In the genomic region with DNA sequence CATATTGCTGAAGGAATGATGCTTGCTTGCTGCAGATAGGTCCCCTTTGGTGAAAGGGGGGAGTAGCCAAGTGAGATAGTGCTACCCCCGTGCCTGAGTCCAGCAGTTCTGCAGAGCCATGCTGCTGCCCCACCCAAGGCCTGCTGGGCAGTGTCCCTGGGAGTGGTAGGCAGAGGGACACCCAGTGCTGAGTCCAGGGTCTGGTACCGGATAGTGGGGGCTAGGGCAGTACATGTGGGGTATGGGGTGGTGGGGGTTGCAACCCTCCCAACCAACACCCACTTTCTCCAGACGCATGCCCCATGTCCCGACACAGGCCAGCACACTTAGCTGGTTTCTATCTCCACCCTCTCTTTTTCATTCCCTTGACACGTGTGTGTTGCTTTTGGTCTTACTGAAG, we compare ENCODE assay signal across 26 cellular contexts.
"Had no signal": no experiment of that assay in that cellular context is flagged by ENCODE, and none has a peak within 500 bp of the region (broad histone marks: within the 10 kb centered on the region; RNA-seq: fewer than 3 reads in every experiment).

No MANE protein-coding gene starts in this region.

- H3K4me3 ChIP-seq: body of pancreas, esophagus squamous epithelium, psoas muscle, smooth muscle cell, testis, vagina had no signal

- H3K9ac ChIP-seq: parathyroid adenoma had no signal

- DNase-seq: activated CD4-positive, alpha-beta T cell treated with anti-CD3 and anti-CD28 coated beads for 4 hours; activated CD4-positive, alpha-beta T cell treated with anti-CD3 and anti-CD28 coated beads, Interleukin-2, amount 50 U/mL, for 4 hours; activated CD8-positive, alpha-beta memory T cell treated with anti-CD3 and anti-CD28 coated beads, Interleukin-2, amount 50 U/mL, for 4 hours; activated T-cell treated with anti-CD3 and anti-CD28 coated beads, Interleukin-2, amount 50 U/mL, for 4 hours; anterior cingulate cortex; body of pancreas; effector CD8-positive, alpha-beta T cell; esophagus squamous epithelium; foreskin melanocyte; left cardiac atrium; mammary epithelial cell; occipital lobe; psoas muscle; stimulated activated CD4-positive, alpha-beta T cell treated with anti-CD3 and anti-CD28 coated beads, Interleukin-15, amount 100 ng/mL, for 24 hours; stimulated activated CD4-positive, alpha-beta T cell treated with anti-CD3 and anti-CD28 coated beads, Interleukin-2, amount 100 ng/mL, for 24 hours; stimulated activated naive B cell treated with anti-CD40 and anti-IgM and Interleukin-4, amounts not matched to agents 10 μg/mL and 1 μg/mL and 100 μg/mL, for 72 hours; T-cell; testis; trophoblast cell had no signal

- H3K9me3 ChIP-seq: body of pancreas, esophagus squamous epithelium, psoas muscle, testis, vagina had no signal

- H3K9me3 Mint-ChIP-seq: activated T-cell treated with anti-CD3 and anti-CD28 coated beads, Interleukin-2, amount 50 U/mL, for 4 hours; activated T-helper 17 cell treated with anti-CD3 and anti-CD28 coated beads, Interleukin-2, amount 50 U/mL, for 72 hours; stimulated activated naive B cell treated with anti-CD40 and anti-IgM and Interleukin-4, amounts not matched to agents 10 μg/mL and 1 μg/mL and 100 μg/mL, for 72 hours; T-cell; T-helper 2 cell treated with Interferon-gamma antibody and Interleukin-4, amounts not matched to agents 5 μg/mL and 100 μg/mL, for 36 hours had no signal

- H3K4me3 Mint-ChIP-seq: activated T-cell treated with anti-CD3 and anti-CD28 coated beads, Interleukin-2, amount 50 U/mL, for 4 hours; activated T-helper 17 cell treated with anti-CD3 and anti-CD28 coated beads, Interleukin-2, amount 50 U/mL, for 72 hours; stimulated activated naive B cell treated with anti-CD40 and anti-IgM and Interleukin-4, amounts not matched to agents 10 μg/mL and 1 μg/mL and 100 μg/mL, for 72 hours; T-cell; T-helper 2 cell treated with Interferon-gamma antibody and Interleukin-4, amounts not matched to agents 5 μg/mL and 100 μg/mL, for 36 hours had no signal

- H3K4me2 ChIP-seq: smooth muscle cell had no signal

- H3K4me1 ChIP-seq: body of pancreas, esophagus squamous epithelium, parathyroid adenoma, psoas muscle, testis, vagina had no signal

- H2AFZ ChIP-seq: parathyroid adenoma had no signal

- H3K27ac ChIP-seq: body of pancreas, epithelial cell of prostate, esophagus squamous epithelium, parathyroid adenoma, psoas muscle, testis, vagina, VCaP had no signal

- ATAC-seq: activated T-cell treated with anti-CD3 and anti-CD28 coated beads, Interleukin-2, amount 50 U/mL, for 4 hours; activated T-helper 17 cell treated with anti-CD3 and anti-CD28 coated beads, Interleukin-2, amount 50 U/mL, for 72 hours; body of pancreas; T-cell had no signal

- H3K27me3 ChIP-seq: body of pancreas, esophagus squamous epithelium, testis, vagina had no signal

- H3K27me3 Mint-ChIP-seq: activated T-helper 17 cell treated with anti-CD3 and anti-CD28 coated beads, Interleukin-2, amount 50 U/mL, for 72 hours; stimulated activated naive B cell treated with anti-CD40 and anti-IgM and Interleukin-4, amounts not matched to agents 10 μg/mL and 1 μg/mL and 100 μg/mL, for 72 hours; T-cell had no signal
